In the genomic region with DNA sequence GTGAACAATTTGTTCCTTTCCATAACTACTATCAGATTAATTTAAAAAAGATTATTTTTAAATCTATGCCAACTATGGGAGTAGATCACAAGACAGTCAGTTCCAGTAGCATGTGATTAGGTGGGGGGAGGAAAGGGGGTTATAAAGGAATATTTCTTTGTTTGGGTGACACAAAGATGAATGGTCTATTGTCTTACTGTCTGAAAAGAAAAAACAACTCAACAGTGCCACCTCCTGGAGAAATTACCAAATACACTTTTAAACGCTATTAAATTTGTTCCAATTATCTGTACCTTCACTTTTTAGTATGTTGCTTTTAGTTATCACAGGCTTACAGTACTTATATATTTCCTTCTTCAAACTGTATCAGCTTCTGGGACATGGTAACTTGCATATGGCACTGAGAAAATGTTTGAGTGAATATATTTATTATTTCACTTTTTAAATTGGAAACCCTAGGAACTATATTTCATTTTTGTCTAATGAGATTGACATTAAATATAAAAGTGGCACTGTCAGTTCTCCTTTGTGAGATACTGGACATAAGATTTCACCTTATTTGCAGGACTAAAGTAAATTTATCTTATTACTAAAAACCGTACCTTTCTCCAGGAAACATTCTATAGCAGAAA, we compare ENCODE assay signal across 8 cellular contexts. TPM values are rescaled to one million over a fixed set of nuclear protein-coding genes. Genes with fewer than 3 reads are reported as not detected.
DNase-seq lines count a peak whose midpoint lies in the region; ATAC-seq, FAIRE-seq and TF ChIP-seq lines count a peak whose summit lies in the region.

No MANE protein-coding gene starts in this region.

- FAIRE-seq in kidney (lab: Jason Lieb, UNC), result peak; percentile 78

- no peaks in the 10 kb centered on the region for H3K9me3 ChIP-seq in breast epithelium
- no peaks in the 10 kb centered on the region for H3K9me3 ChIP-seq in kidney (ENCODE audit: control insufficient read depth in 1 of 2, low read length in 2 of 2)
- H3K9me3 ChIP-seq in tibial artery, result no peaks in the 10 kb centered on the region

- no peak overlapping the region for H3K9ac ChIP-seq in kidney (ENCODE audit: low read length in 2 of 2)

- H3K4me1 ChIP-seq in breast epithelium (peaks cover 0 to 9% of the 10 kb centered on the region in 2 donors), kidney (ENCODE audit: control insufficient read depth in 1 of 2, insufficient read depth in 1 of 2, low read depth in 1 of 2, low read length in 2 of 2) (peaks cover 13 to 15% of the 10 kb centered on the region in 2 donors), tibial artery (peaks cover 0 to 38% (median 18%) of the 10 kb centered on the region in 4 donors)

- peak; percentile 77 for DNase-seq in DMS114 treated with DMSO at 0.1 percent for 48 hours (lab: John Stamatoyannopoulos, UW; ENCODE audit: unreplicated experiment)
- DNase-seq in HT1080 (ENCODE audit: low read depth), result peak; percentile 72
- peak; percentile 62 for DNase-seq in NCI-H82 treated with DMSO at 0.1 percent for 48 hours (lab: John Stamatoyannopoulos, UW; ENCODE audit: unreplicated experiment)
- DNase-seq in breast epithelium (ENCODE audit: low spot score in 2 of 2), result no peak
- no peak for DNase-seq in kidney
- no peak for DNase-seq in tibial artery

- TF ChIP-seq POLR2A in breast epithelium (IDR thresholded peaks at IDR 0.05), result no peak

- intact Hi-C loops in breast epithelium (cut with DNase I; ENCODE audit: low total_unique reads), result no loop called here
- intact Hi-C loops in kidney (cut with DNase I), result no loop called here
- intact Hi-C loops in tibial artery (cut with DNase I; ENCODE audit: low total_unique reads), result loop anchor here (2.0 to 5.0 kb wide), 2 partner anchors 47 to 123 kb away; no protein-coding TSS in a partner anchor

- no peaks in the 10 kb centered on the region for H3K27me3 ChIP-seq in breast epithelium
- H3K27me3 ChIP-seq in tibial artery, result no peaks in the 10 kb centered on the region

- ATAC-seq in GM18868 (IDR thresholded peaks at IDR 0.05; ENCODE audit: unreplicated experiment), result no peak
- ATAC-seq in HG03469 (IDR thresholded peaks at IDR 0.05; ENCODE audit: unreplicated experiment), result no peak

- H3K4me3 ChIP-seq in breast epithelium (no peak overlapping the region), kidney (ENCODE audit: low read length in 2 of 2) (no peak overlapping the region), tibial artery (no peak overlapping the region)

- H3K27ac ChIP-seq in breast epithelium (no peak overlapping the region), kidney (ENCODE audit: low read depth in 2 of 2, low read length in 2 of 2) (no peak overlapping the region), tibial artery (no peak overlapping the region)

- TF ChIP-seq CTCF in breast epithelium (IDR thresholded peaks at IDR 0.05), result peak; percentile 70 to 82 (median 79)
- TF ChIP-seq CTCF in kidney (IDR thresholded peaks at IDR 0.05; ENCODE audit: borderline replicate concordance, extremely low read depth, insufficient read depth), result peak; percentile 48
- peak; percentile 58 to 91 for TF ChIP-seq CTCF in tibial artery (IDR thresholded peaks at IDR 0.05)

- H3K36me3 ChIP-seq in breast epithelium (no peaks in the 10 kb centered on the region), kidney (ENCODE audit: control insufficient read depth in 1 of 2, insufficient read depth in 2 of 2, low read length in 2 of 2) (peaks cover 6 to 8% of the 10 kb centered on the region in 2 donors), tibial artery (peaks cover 0 to 26% (median 12%) of the 10 kb centered on the region in 3 donors)

RNA-seq across cellular contexts. Expression of a gene that starts 1.7 kb away (rescaled TPM):
- 7.7 and 8.1 TPM in 2 replicates for total RNA-seq in HT1080 (2014; rRNA removed; shearing (Covaris generic))
- 6.6 and 6.8 TPM in 2 replicates for polyA plus RNA-seq in HT1080 (2015; cell fraction: cytosol; rRNA removed)
- polyA plus RNA-seq in HT1080 (2015; cell fraction: nucleus; rRNA removed), result 8.1 and 8.6 TPM in 2 replicates
- 100 to 1,000 TPM in 1 of 3 donors, 10 to 100 TPM in 2; 51.1 to 135 (median 69.8) TPM for total RNA-seq in breast epithelium
- total RNA-seq in kidney, result 169 TPM
- 33.5 TPM for polyA plus RNA-seq in kidney (ENCODE audit: insufficient read depth, low read depth, low replicate concordance)

RNA-seq across cellular contexts. Expression of a gene that starts 26.8 kb away (rescaled TPM):
- 54.6 and 94.4 TPM in 2 replicates for total RNA-seq in HT1080 (2014; rRNA removed; shearing (Covaris generic))
- 86.7 and 103 TPM in 2 replicates for polyA plus RNA-seq in HT1080 (2015; cell fraction: cytosol; rRNA removed)
- 63.7 and 67.7 TPM in 2 replicates for polyA plus RNA-seq in HT1080 (2015; cell fraction: nucleus; rRNA removed)
- total RNA-seq in breast epithelium (10 to 100 TPM; 23.7 to 36.7 (median 28.8) TPM), kidney (71.4 TPM)
- polyA plus RNA-seq in kidney (ENCODE audit: insufficient read depth, low read depth, low replicate concordance), result 91.1 TPM

Comparison
In these comparisons a context has a peak if more than half of its experiments do, and no peak if none do; other contexts are left out.
1. DNase-seq: peak in DMS114 treated with DMSO at 0.1 percent for 48 hours (single experiment), HT1080 (single experiment) and NCI-H82 treated with DMSO at 0.1 percent for 48 hours (single experiment); none in breast epithelium (0 of 2), kidney (single experiment) and tibial artery (0 of 2).
2. Peak in every context shown above with its lines, with median percentiles within 50 percentile points of each other: CTCF ChIP-seq.